10 cellular contexts compared by ENCODE assay signal in genomic region chr1:3543076-3544049, GRCh38.
DNase-seq lines count a peak whose midpoint lies in the region; ATAC-seq and TF ChIP-seq lines count a peak whose summit lies in the region.
"Had no signal": no experiment of that assay in that cellular context is flagged by ENCODE, and none has a peak within 500 bp of the region (broad histone marks: within the 10 kb centered on the region; RNA-seq: fewer than 3 reads in every experiment).

No MANE protein-coding gene starts in this region.

- DNase-seq in AG09319 (ENCODE audit: extremely low read depth, low read depth) (peak; percentile 66), RPMI7951 (ENCODE audit: low read depth) (peak; percentile 95), fibroblast of peridontal ligament (ENCODE audit: extremely low read depth) (peak; percentile 48), nephron progenitor cell (peak; percentile 39), cortex of kidney (lab: John Stamatoyannopoulos, UW) (no peak), SW 1271 (lab: John Stamatoyannopoulos, UW) (no peak)
- DNase-seq: activated T-cell treated with anti-CD3 and anti-CD28 coated beads, Interleukin-2, amount 50 U/mL, for 48 hours; stimulated activated CD4-positive, alpha-beta T cell treated with anti-CD3 and anti-CD28 coated beads, Interleukin-15, amount 100 ng/mL, for 24 hours had no signal

- no peaks in the 10 kb centered on the region for H3K9me3 Mint-ChIP-seq in nephron progenitor cell

- no peaks in the 10 kb centered on the region for H3K36me3 Mint-ChIP-seq in nephron progenitor cell (ENCODE audit: low read depth)

- H3K27ac Mint-ChIP-seq in nephron progenitor cell: no peak overlapping the region

- peaks cover 34% of the 10 kb centered on the region for H3K4me1 Mint-ChIP-seq in nephron progenitor cell

- ATAC-seq in GM19463 (IDR thresholded peaks at IDR 0.05; ENCODE audit: unreplicated experiment) (no peak), HG03108 (IDR thresholded peaks at IDR 0.05; ENCODE audit: unreplicated experiment) (no peak)

- no peak overlapping the region for H3K4me3 Mint-ChIP-seq in nephron progenitor cell

- TF ChIP-seq CTCF in AG09319 (IDR thresholded peaks at IDR 0.05; ENCODE audit: low read depth, low read length): no peak
- no peak for TF ChIP-seq CTCF in nephron progenitor cell (IDR thresholded peaks at IDR 0.05)

- no peaks in the 10 kb centered on the region for H3K27me3 Mint-ChIP-seq in nephron progenitor cell (ENCODE audit: low read depth, poor library complexity)

Comparison
In these comparisons a context has a peak if more than half of its experiments do, and no peak if none do; other contexts are left out.
1. DNase-seq: peak in AG09319 (single experiment), RPMI7951 (single experiment), fibroblast of peridontal ligament (single experiment) and nephron progenitor cell (single experiment); none in cortex of kidney (single experiment) and SW 1271 (0 of 2).